In the genomic region with DNA sequence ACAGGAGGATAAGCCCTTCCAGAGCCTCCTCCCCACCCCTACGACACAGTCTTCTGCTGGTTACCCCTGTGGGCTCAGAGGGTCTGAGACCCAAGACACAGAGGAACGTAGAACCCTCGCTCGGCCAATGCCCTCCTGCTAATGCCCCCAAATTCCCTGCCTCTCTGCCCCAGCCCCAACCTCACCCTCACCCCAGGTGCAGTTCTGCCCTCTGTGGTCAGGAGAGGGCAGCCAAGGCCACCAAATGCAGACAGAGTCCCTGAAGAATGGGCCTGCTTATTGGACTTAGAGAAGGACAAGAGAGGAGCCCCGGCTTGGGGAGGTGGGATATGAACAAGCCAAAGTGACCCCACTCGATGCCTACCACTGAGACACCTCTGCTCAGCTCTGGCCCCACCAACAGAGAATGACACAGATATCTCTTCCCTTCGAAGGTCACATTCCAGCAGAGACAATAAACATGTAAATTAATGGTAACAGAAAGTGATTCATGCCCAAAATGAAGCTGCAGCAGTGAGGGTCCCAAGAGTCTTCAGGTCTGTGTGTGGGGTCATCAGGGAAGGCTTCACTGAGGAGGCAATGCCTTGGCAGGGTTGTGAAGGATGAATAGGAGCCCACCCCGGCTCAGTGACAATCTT, we compare ENCODE assay signal across 3 cellular contexts.
TF ChIP-seq lines count a peak whose summit lies in the region.

No MANE protein-coding gene starts in this region.

TF ChIP-seq in HCT116, 20 proteins besides CTCF, POLR2A, EP300 and RAD21:
- TF ChIP-seq TCF7L2 (IDR thresholded peaks at IDR 0.05; ENCODE audit: borderline replicate concordance, extremely low read depth, insufficient read depth, insufficient read length) (no peak), FOSL1 (IDR thresholded peaks at IDR 0.05; ENCODE audit: low read depth) (no peak), EGR1 (IDR thresholded peaks at IDR 0.05; ENCODE audit: low read depth) (no peak), SIN3A (IDR thresholded peaks at IDR 0.05; ENCODE audit: low read depth) (no peak), ZNF274 (IDR thresholded peaks at IDR 0.05; ENCODE audit: low read depth, low read length) (no peak), JUND (IDR thresholded peaks at IDR 0.05) (no peak), EZH2phosphoT487 (IDR thresholded peaks at IDR 0.05; ENCODE audit: borderline replicate concordance) (no peak), CBX3 (IDR thresholded peaks at IDR 0.05; ENCODE audit: low read depth) (no peak), POLR2AphosphoS5 (IDR thresholded peaks at IDR 0.05; ENCODE audit: low read depth, low read length) (no peak), ZFX (IDR thresholded peaks at IDR 0.05) (no peak)
- TF ChIP-seq, protein P1, sequence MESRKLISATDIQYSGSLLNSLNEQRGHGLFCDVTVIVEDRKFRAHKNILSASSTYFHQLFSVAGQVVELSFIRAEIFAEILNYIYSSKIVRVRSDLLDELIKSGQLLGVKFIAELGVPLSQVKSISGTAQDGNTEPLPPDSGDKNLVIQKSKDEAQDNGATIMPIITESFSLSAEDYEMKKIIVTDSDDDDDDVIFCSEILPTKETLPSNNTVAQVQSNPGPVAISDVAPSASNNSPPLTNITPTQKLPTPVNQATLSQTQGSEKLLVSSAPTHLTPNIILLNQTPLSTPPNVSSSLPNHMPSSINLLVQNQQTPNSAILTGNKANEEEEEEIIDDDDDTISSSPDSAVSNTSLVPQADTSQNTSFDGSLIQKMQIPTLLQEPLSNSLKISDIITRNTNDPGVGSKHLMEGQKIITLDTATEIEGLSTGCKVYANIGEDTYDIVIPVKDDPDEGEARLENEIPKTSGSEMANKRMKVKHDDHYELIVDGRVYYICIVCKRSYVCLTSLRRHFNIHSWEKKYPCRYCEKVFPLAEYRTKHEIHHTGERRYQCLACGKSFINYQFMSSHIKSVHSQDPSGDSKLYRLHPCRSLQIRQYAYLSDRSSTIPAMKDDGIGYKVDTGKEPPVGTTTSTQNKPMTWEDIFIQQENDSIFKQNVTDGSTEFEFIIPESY (IDR thresholded peaks at IDR 0.05; ENCODE audit: extremely low read depth, insufficient replicate concordance, low read length), result no peak
- TF ChIP-seq, protein P2, sequence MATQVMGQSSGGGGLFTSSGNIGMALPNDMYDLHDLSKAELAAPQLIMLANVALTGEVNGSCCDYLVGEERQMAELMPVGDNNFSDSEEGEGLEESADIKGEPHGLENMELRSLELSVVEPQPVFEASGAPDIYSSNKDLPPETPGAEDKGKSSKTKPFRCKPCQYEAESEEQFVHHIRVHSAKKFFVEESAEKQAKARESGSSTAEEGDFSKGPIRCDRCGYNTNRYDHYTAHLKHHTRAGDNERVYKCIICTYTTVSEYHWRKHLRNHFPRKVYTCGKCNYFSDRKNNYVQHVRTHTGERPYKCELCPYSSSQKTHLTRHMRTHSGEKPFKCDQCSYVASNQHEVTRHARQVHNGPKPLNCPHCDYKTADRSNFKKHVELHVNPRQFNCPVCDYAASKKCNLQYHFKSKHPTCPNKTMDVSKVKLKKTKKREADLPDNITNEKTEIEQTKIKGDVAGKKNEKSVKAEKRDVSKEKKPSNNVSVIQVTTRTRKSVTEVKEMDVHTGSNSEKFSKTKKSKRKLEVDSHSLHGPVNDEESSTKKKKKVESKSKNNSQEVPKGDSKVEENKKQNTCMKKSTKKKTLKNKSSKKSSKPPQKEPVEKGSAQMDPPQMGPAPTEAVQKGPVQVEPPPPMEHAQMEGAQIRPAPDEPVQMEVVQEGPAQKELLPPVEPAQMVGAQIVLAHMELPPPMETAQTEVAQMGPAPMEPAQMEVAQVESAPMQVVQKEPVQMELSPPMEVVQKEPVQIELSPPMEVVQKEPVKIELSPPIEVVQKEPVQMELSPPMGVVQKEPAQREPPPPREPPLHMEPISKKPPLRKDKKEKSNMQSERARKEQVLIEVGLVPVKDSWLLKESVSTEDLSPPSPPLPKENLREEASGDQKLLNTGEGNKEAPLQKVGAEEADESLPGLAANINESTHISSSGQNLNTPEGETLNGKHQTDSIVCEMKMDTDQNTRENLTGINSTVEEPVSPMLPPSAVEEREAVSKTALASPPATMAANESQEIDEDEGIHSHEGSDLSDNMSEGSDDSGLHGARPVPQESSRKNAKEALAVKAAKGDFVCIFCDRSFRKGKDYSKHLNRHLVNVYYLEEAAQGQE (IDR thresholded peaks at IDR 0.05; ENCODE audit: low read depth), result no peak
- TF ChIP-seq, protein P3, sequence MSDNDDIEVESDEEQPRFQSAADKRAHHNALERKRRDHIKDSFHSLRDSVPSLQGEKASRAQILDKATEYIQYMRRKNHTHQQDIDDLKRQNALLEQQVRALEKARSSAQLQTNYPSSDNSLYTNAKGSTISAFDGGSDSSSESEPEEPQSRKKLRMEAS (IDR thresholded peaks at IDR 0.05), result no peak

TF ChIP-seq in WTC11, 78 proteins besides CTCF, POLR2A, EP300 and RAD21 (continues in another document):
- TF ChIP-seq, protein P4, sequence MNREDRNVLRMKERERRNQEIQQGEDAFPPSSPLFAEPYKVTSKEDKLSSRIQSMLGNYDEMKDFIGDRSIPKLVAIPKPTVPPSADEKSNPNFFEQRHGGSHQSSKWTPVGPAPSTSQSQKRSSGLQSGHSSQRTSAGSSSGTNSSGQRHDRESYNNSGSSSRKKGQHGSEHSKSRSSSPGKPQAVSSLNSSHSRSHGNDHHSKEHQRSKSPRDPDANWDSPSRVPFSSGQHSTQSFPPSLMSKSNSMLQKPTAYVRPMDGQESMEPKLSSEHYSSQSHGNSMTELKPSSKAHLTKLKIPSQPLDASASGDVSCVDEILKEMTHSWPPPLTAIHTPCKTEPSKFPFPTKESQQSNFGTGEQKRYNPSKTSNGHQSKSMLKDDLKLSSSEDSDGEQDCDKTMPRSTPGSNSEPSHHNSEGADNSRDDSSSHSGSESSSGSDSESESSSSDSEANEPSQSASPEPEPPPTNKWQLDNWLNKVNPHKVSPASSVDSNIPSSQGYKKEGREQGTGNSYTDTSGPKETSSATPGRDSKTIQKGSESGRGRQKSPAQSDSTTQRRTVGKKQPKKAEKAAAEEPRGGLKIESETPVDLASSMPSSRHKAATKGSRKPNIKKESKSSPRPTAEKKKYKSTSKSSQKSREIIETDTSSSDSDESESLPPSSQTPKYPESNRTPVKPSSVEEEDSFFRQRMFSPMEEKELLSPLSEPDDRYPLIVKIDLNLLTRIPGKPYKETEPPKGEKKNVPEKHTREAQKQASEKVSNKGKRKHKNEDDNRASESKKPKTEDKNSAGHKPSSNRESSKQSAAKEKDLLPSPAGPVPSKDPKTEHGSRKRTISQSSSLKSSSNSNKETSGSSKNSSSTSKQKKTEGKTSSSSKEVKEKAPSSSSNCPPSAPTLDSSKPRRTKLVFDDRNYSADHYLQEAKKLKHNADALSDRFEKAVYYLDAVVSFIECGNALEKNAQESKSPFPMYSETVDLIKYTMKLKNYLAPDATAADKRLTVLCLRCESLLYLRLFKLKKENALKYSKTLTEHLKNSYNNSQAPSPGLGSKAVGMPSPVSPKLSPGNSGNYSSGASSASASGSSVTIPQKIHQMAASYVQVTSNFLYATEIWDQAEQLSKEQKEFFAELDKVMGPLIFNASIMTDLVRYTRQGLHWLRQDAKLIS (CRISPR knock-in tag; IDR thresholded peaks at IDR 0.05; ENCODE audit: borderline replicate concordance), result no peak
- TF ChIP-seq JUN (CRISPR knock-in tag; IDR thresholded peaks at IDR 0.05), result no peak
- TF ChIP-seq ZNF121 (CRISPR knock-in tag; IDR thresholded peaks at IDR 0.05), result no peak
- TF ChIP-seq ZNF219 (CRISPR knock-in tag; IDR thresholded peaks at IDR 0.05; ENCODE audit: borderline replicate concordance), result no peak
- TF ChIP-seq, protein P5, sequence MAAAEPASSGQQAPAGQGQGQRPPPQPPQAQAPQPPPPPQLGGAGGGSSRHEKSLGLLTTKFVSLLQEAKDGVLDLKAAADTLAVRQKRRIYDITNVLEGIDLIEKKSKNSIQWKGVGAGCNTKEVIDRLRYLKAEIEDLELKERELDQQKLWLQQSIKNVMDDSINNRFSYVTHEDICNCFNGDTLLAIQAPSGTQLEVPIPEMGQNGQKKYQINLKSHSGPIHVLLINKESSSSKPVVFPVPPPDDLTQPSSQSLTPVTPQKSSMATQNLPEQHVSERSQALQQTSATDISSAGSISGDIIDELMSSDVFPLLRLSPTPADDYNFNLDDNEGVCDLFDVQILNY (CRISPR knock-in tag; IDR thresholded peaks at IDR 0.05), result no peak
- no peak for TF ChIP-seq EMX1 (CRISPR knock-in tag; IDR thresholded peaks at IDR 0.05)
- TF ChIP-seq NR1H2 (CRISPR knock-in tag; IDR thresholded peaks at IDR 0.05), result no peak
- TF ChIP-seq, protein P6, sequence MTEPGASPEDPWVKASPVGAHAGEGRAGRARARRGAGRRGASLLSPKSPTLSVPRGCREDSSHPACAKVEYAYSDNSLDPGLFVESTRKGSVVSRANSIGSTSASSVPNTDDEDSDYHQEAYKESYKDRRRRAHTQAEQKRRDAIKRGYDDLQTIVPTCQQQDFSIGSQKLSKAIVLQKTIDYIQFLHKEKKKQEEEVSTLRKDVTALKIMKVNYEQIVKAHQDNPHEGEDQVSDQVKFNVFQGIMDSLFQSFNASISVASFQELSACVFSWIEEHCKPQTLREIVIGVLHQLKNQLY (CRISPR knock-in tag; IDR thresholded peaks at IDR 0.05), result no peak
- TF ChIP-seq, protein P7, sequence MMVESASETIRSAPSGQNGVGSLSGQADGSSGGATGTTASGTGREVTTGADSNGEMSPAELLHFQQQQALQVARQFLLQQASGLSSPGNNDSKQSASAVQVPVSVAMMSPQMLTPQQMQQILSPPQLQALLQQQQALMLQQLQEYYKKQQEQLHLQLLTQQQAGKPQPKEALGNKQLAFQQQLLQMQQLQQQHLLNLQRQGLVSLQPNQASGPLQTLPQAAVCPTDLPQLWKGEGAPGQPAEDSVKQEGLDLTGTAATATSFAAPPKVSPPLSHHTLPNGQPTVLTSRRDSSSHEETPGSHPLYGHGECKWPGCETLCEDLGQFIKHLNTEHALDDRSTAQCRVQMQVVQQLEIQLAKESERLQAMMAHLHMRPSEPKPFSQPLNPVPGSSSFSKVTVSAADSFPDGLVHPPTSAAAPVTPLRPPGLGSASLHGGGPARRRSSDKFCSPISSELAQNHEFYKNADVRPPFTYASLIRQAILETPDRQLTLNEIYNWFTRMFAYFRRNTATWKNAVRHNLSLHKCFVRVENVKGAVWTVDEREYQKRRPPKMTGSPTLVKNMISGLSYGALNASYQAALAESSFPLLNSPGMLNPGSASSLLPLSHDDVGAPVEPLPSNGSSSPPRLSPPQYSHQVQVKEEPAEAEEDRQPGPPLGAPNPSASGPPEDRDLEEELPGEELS (CRISPR knock-in tag; IDR thresholded peaks at IDR 0.05), result no peak
- TF ChIP-seq GRHL2 (CRISPR knock-in tag; IDR thresholded peaks at IDR 0.05; ENCODE audit: insufficient replicate concordance, severe bottlenecking), result no peak
- no peak for TF ChIP-seq PRRX2 (CRISPR knock-in tag; IDR thresholded peaks at IDR 0.05)

TF ChIP-seq in liver, 16 proteins besides CTCF, POLR2A, EP300 and RAD21:
- TF ChIP-seq, protein P8, sequence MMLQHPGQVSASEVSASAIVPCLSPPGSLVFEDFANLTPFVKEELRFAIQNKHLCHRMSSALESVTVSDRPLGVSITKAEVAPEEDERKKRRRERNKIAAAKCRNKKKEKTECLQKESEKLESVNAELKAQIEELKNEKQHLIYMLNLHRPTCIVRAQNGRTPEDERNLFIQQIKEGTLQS (IDR thresholded peaks at IDR 0.05), result no peak
- no peak for TF ChIP-seq EGR1 (IDR thresholded peaks at IDR 0.05; ENCODE audit: low read depth in 2 of 2)
- TF ChIP-seq HNF4A (conservative IDR thresholded peaks at IDR 0.05), result no peak
- TF ChIP-seq FOXA2 (IDR thresholded peaks at IDR 0.05), result no peak
- no peak for TF ChIP-seq JUND (IDR thresholded peaks at IDR 0.05)
- TF ChIP-seq YY1 (IDR thresholded peaks at IDR 0.05), result no peak
- TF ChIP-seq, protein P3 (IDR thresholded peaks at IDR 0.05), result no peak
- TF ChIP-seq NR2F2 (IDR thresholded peaks at IDR 0.05), result no peak
